Comparison of ENCODE assay signal across 1 cellular context in the genomic region with DNA sequence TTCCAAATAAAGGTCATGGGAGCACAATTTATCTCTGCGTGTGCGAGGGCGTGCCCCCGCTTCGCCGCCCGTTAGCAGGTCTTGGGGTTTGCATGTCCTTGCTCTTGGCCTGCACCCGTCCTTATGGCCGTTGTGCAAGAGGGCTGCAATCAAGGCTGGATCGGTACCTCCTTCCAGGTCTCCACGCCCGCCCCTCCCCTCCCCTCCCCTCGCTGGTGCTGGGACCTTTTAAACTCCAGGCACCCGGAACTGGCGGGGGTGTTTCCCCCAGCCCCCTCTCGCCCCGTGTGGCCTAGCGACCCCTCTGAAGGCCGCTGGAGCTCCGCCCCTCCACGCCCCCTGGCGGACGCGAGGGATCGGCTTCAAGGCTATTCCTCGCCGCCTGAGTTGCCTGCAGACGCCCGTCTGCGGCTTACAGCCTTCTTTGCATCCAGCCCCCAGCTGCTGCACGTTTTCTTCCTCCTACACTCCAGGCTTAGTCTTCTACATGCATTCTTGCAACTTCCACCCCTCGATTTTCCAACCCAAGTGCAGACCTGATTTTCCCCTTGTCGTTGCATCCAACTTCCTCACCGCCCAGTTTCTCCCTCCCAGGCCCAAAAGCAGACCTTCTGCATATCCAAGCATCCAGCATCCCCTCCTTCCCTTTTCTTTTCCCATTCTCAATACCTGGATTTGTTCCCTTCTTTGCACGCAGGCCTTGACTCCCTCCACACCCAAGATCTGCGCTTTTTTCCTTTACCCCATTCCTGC.
TF ChIP-seq lines count a peak whose summit lies in the region.

No MANE protein-coding gene starts in this region.

TF ChIP-seq in HepG2, 621 proteins besides CTCF, POLR2A, EP300 and RAD21 (continued from another document):
- TF ChIP-seq TIGD3 (CRISPR knock-in tag; IDR thresholded peaks at IDR 0.05; ENCODE audit: borderline replicate concordance) = 0 out of 2 replicates have a peak, but pooled peaks have one; percentile 66
- 0 out of 2 replicates have a peak, but pooled peaks have one; percentile 52 for TF ChIP-seq ZNF713 (CRISPR knock-in tag; IDR thresholded peaks at IDR 0.05)
- TF ChIP-seq, protein P1, sequence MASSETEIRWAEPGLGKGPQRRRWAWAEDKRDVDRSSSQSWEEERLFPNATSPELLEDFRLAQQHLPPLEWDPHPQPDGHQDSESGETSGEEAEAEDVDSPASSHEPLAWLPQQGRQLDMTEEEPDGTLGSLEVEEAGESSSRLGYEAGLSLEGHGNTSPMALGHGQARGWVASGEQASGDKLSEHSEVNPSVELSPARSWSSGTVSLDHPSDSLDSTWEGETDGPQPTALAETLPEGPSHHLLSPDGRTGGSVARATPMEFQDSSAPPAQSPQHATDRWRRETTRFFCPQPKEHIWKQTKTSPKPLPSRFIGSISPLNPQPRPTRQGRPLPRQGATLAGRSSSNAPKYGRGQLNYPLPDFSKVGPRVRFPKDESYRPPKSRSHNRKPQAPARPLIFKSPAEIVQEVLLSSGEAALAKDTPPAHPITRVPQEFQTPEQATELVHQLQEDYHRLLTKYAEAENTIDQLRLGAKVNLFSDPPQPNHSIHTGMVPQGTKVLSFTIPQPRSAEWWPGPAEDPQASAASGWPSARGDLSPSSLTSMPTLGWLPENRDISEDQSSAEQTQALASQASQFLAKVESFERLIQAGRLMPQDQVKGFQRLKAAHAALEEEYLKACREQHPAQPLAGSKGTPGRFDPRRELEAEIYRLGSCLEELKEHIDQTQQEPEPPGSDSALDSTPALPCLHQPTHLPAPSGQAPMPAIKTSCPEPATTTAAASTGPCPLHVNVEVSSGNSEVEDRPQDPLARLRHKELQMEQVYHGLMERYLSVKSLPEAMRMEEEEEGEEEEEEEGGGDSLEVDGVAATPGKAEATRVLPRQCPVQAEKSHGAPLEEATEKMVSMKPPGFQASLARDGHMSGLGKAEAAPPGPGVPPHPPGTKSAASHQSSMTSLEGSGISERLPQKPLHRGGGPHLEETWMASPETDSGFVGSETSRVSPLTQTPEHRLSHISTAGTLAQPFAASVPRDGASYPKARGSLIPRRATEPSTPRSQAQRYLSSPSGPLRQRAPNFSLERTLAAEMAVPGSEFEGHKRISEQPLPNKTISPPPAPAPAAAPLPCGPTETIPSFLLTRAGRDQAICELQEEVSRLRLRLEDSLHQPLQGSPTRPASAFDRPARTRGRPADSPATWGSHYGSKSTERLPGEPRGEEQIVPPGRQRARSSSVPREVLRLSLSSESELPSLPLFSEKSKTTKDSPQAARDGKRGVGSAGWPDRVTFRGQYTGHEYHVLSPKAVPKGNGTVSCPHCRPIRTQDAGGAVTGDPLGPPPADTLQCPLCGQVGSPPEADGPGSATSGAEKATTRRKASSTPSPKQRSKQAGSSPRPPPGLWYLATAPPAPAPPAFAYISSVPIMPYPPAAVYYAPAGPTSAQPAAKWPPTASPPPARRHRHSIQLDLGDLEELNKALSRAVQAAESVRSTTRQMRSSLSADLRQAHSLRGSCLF (CRISPR knock-in tag; IDR thresholded peaks at IDR 0.05; ENCODE audit: borderline replicate concordance) = no peak
- TF ChIP-seq CCAR2 (optimal IDR thresholded peaks at IDR 0.05; ENCODE audit: low read depth, low read length) = peak; percentile 29
- TF ChIP-seq TBL1XR1 (IDR thresholded peaks at IDR 0.05; ENCODE audit: borderline replicate concordance, low read length, partially characterized antibody) = peak; percentile 9
- no peak for TF ChIP-seq U2AF2 (IDR thresholded peaks at IDR 0.05; ENCODE audit: low read depth, low read length)
- 0 out of 2 replicates have a peak, but pooled peaks have one; percentile 16 for TF ChIP-seq CC2D1A (CRISPR knock-in tag; IDR thresholded peaks at IDR 0.05)
- TF ChIP-seq TRIM24 (CRISPR knock-in tag; IDR thresholded peaks at IDR 0.05) = no peak
- peak; percentile 47; the same call in 1 of the 2 replicates for TF ChIP-seq ZNF121 (CRISPR knock-in tag; IDR thresholded peaks at IDR 0.05)
- no peak for TF ChIP-seq ZNF660 (CRISPR knock-in tag; IDR thresholded peaks at IDR 0.05; ENCODE audit: borderline replicate concordance, low read depth)
- TF ChIP-seq, protein P2, sequence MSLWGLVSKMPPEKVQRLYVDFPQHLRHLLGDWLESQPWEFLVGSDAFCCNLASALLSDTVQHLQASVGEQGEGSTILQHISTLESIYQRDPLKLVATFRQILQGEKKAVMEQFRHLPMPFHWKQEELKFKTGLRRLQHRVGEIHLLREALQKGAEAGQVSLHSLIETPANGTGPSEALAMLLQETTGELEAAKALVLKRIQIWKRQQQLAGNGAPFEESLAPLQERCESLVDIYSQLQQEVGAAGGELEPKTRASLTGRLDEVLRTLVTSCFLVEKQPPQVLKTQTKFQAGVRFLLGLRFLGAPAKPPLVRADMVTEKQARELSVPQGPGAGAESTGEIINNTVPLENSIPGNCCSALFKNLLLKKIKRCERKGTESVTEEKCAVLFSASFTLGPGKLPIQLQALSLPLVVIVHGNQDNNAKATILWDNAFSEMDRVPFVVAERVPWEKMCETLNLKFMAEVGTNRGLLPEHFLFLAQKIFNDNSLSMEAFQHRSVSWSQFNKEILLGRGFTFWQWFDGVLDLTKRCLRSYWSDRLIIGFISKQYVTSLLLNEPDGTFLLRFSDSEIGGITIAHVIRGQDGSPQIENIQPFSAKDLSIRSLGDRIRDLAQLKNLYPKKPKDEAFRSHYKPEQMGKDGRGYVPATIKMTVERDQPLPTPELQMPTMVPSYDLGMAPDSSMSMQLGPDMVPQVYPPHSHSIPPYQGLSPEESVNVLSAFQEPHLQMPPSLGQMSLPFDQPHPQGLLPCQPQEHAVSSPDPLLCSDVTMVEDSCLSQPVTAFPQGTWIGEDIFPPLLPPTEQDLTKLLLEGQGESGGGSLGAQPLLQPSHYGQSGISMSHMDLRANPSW (CRISPR knock-in tag; IDR thresholded peaks at IDR 0.05; ENCODE audit: borderline replicate concordance) = peak; percentile 90
- TF ChIP-seq ZIK1 (CRISPR knock-in tag; IDR thresholded peaks at IDR 0.05; ENCODE audit: borderline replicate concordance, low read depth) = peak; percentile 79; the same call in 1 of the 2 replicates
- peak; percentile 25; the same call in 1 of the 2 replicates for TF ChIP-seq IRX3 (CRISPR knock-in tag; IDR thresholded peaks at IDR 0.05; ENCODE audit: borderline replicate concordance, low read depth)
- TF ChIP-seq NBN (conservative IDR thresholded peaks at IDR 0.05) = no peak
- no peak for TF ChIP-seq ZFP82 (CRISPR knock-in tag; IDR thresholded peaks at IDR 0.05; ENCODE audit: borderline replicate concordance)
- 0 out of 2 replicates have a peak, but pooled peaks have one; percentile 64 for TF ChIP-seq ZNF850 (CRISPR knock-in tag; conservative IDR thresholded peaks at IDR 0.05)
TF ChIP-seq in HepG2: peak in this region for 376.
